In the genomic region with DNA sequence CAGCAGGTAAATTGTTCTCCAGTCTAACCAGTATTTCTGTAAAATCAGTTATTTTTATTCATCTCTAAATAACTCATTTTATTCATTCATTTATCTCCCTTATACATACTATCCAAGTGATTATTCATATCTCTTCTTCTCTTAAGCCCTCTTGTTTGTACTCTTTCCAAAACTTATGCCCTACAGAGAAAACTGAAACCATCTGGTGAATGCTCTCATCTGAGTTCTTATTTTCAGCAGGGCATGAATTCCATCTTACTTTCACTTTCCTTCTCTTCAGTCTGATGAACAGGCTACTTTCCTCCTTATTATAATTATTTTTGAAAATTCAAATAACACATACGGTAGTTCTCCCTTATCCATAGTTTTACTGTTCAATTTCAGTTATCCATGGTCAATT, we compare ENCODE assay signal across 9 cellular contexts.
DNase-seq lines count a peak whose midpoint lies in the region; ATAC-seq, FAIRE-seq and TF ChIP-seq lines count a peak whose summit lies in the region.
"Had no signal": no experiment of that assay in that cellular context is flagged by ENCODE, and none has a peak within 500 bp of the region (broad histone marks: within the 10 kb centered on the region; RNA-seq: fewer than 3 reads in every experiment).

No MANE protein-coding gene starts in this region.

- TF ChIP-seq EP300 in ovary (IDR thresholded peaks at IDR 0.05): no peak

- H3K36me3 Mint-ChIP-seq in CD8-positive, alpha-beta T cell: peaks cover 10% of the 10 kb centered on the region

- POLR2A ChIA-PET in CD8-positive, alpha-beta T cell (lab: Charles Lee): no interaction called here

- TF ChIP-seq CTCF in CD8-positive, alpha-beta T cell (IDR thresholded peaks at IDR 0.05): no peak
- TF ChIP-seq CTCF in ovary (IDR thresholded peaks at IDR 0.05): no peak

- no peaks in the 10 kb centered on the region for H3K9me3 Mint-ChIP-seq in CD8-positive, alpha-beta T cell

- CTCF ChIA-PET in CD8-positive, alpha-beta T cell (lab: Charles Lee): interaction anchor here (2.8 kb wide), 1 partner anchor 74 kb away, joined by 6 read pairs; no protein-coding TSS in a partner anchor

- H3K36me3 ChIP-seq in CD8-positive, alpha-beta T cell (ENCODE audit: insufficient read depth, low read length): no peaks in the 10 kb centered on the region
- H3K36me3 ChIP-seq in ovary: no peaks in the 10 kb centered on the region

- no peaks in the 10 kb centered on the region for H3K27me3 ChIP-seq in CD8-positive, alpha-beta T cell (ENCODE audit: insufficient read depth, low read length)
- H3K27me3 ChIP-seq in ovary: no peaks in the 10 kb centered on the region

- no peak overlapping the region for H3K4me3 ChIP-seq in CD8-positive, alpha-beta T cell (ENCODE audit: low read depth, low read length)
- no peak overlapping the region for H3K4me3 ChIP-seq in ovary

- 4 to 26% (median 6%) methylated on average over 1 of the region's 1 CpG for WGBS in ovary, 3 donors

- intact Hi-C loops in CD8-positive, alpha-beta T cell (cut with DNase I, micrococcal nuclease): no loop called here
- intact Hi-C loops in ovary (cut with DNase I): no loop called here

- no peak for DNase-seq in CD8-positive, alpha-beta T cell
- peak; percentile 84 for DNase-seq in OCI-M1 (lab: John Stamatoyannopoulos, UW)
- DNase-seq in ovary: no peak
- no peak for DNase-seq in middle frontal gyrus (ENCODE audit: extremely low spot score, low spot score)
- no peak for DNase-seq in stimulated activated CD4-positive, alpha-beta T cell treated with anti-CD3 and anti-CD28 coated beads, Interleukin-4, amount 100 ng/mL, for 4 hours
- no peak for DNase-seq in central memory CD4-positive, alpha-beta T cell
- DNase-seq: kidney glomerular epithelial cell had no signal

- no peak for ATAC-seq in CD8-positive, alpha-beta T cell
- peak; percentile 59 for ATAC-seq in GM21526 (IDR thresholded peaks at IDR 0.05; ENCODE audit: low FRiP score, unreplicated experiment)

- peaks cover 7% of the 10 kb centered on the region for H3K4me1 Mint-ChIP-seq in CD8-positive, alpha-beta T cell (ENCODE audit: low read depth)

- H3K27me3 Mint-ChIP-seq in CD8-positive, alpha-beta T cell (ENCODE audit: low read depth): no peaks in the 10 kb centered on the region

- no peaks in the 10 kb centered on the region for H3K9me3 ChIP-seq in CD8-positive, alpha-beta T cell (ENCODE audit: low read length)
- no peaks in the 10 kb centered on the region for H3K9me3 ChIP-seq in ovary

- H3K4me3 Mint-ChIP-seq in CD8-positive, alpha-beta T cell: peak overlapping the region; percentile 24

- no peak overlapping the region for H3K27ac Mint-ChIP-seq in CD8-positive, alpha-beta T cell

- no peaks in the 10 kb centered on the region for H3K4me1 ChIP-seq in CD8-positive, alpha-beta T cell (ENCODE audit: insufficient read depth, low read length)
- no peaks in the 10 kb centered on the region for H3K4me1 ChIP-seq in ovary (ENCODE audit: insufficient read depth)

- TF ChIP-seq POLR2A in ovary (IDR thresholded peaks at IDR 0.05): no peak

- H3K27ac ChIP-seq in CD8-positive, alpha-beta T cell (ENCODE audit: low read depth, low read length): no peak overlapping the region
- H3K27ac ChIP-seq in ovary: peak overlapping the region in 1 of 2 donors; percentile 18

- peak; percentile 90 for FAIRE-seq in islet of Langerhans (lab: Jason Lieb, UNC)
